Comparison of ENCODE assay signal across 8 cellular contexts in genomic region chr17:45307290-45308015, GRCh38. TPM values are rescaled to one million over a fixed set of nuclear protein-coding genes. Genes with fewer than 3 reads are reported as not detected.
DNase-seq lines count a peak whose midpoint lies in the region; ATAC-seq and TF ChIP-seq lines count a peak whose summit lies in the region.

No MANE protein-coding gene starts in this region.

- DNase-seq in GM12864 (ENCODE audit: low read depth) (peak; percentile 83), HS-5 (ENCODE audit: low read depth) (peak; percentile 74), fibroblast of lung (ENCODE audit: low read depth in 2 of 2) (peak; percentile 89 to 94), COLO668 (lab: John Stamatoyannopoulos, UW; ENCODE audit: unreplicated experiment) (no peak)
- peak; percentile 88 for DNase-seq in activated CD4-positive, alpha-beta T cell treated with anti-CD3 and anti-CD28 coated beads, Interleukin-2, amount 10 ng/mL, durations not matched to agents 24 days and 14 days

- peak overlapping the region; percentile 85 for H3K4me2 ChIP-seq in fibroblast of lung (ENCODE audit: extremely low read depth, insufficient read depth, low read length)

- no peaks in the 10 kb centered on the region for H3K9me3 ChIP-seq in fibroblast of lung (ENCODE audit: control insufficient read depth, insufficient read depth, low read depth, low read length)

- H3K9ac ChIP-seq in fibroblast of lung (ENCODE audit: insufficient read depth, low read length): peak overlapping the region; percentile 21
- H3K9ac ChIP-seq in rectal smooth muscle tissue (ENCODE audit: low read length): no peak overlapping the region

- no peaks in the 10 kb centered on the region for H3K27me3 ChIP-seq in fibroblast of lung (ENCODE audit: control insufficient read depth, insufficient read depth, low read length)
- no peaks in the 10 kb centered on the region for H3K27me3 ChIP-seq in rectal smooth muscle tissue (ENCODE audit: control insufficient read depth, insufficient read depth, low read length)

- H3K4me1 Mint-ChIP-seq in activated CD4-positive, alpha-beta T cell treated with anti-CD3 and anti-CD28 coated beads, Interleukin-2, amount 10 ng/mL, durations not matched to agents 24 days and 14 days: peaks cover 74% of the 10 kb centered on the region

- TF ChIP-seq CTCF in GM12864 (IDR thresholded peaks at IDR 0.05; ENCODE audit: low read depth, low read length, missing control alignments) (no peak), fibroblast of lung (conservative IDR thresholded peaks at IDR 0.05 in 1 of 2, IDR thresholded peaks at IDR 0.05 in 1 of 2; ENCODE audit: low read depth in 1 of 2, low read length in 2 of 2) (no peak)

- no peaks in the 10 kb centered on the region for H3K27me3 Mint-ChIP-seq in activated CD4-positive, alpha-beta T cell treated with anti-CD3 and anti-CD28 coated beads, Interleukin-2, amount 10 ng/mL, durations not matched to agents 24 days and 14 days

- intact Hi-C loops in activated CD4-positive, alpha-beta T cell treated with anti-CD3 and anti-CD28 coated beads, Interleukin-2, amount 10 ng/mL, durations not matched to agents 24 days and 14 days (cut with micrococcal nuclease): loop anchor here (1.0 to 2.0 kb wide), 2 partner anchors 46 to 147 kb away; partner anchors contain the start of gene HEXIM2

- peaks cover 45% of the 10 kb centered on the region for H3K79me2 ChIP-seq in fibroblast of lung (ENCODE audit: control insufficient read depth, insufficient read depth, low read length)

- H3K27ac Mint-ChIP-seq in activated CD4-positive, alpha-beta T cell treated with anti-CD3 and anti-CD28 coated beads, Interleukin-2, amount 10 ng/mL, durations not matched to agents 24 days and 14 days: peak overlapping the region; percentile 96

- no peaks in the 10 kb centered on the region for H4K20me1 ChIP-seq in fibroblast of lung (ENCODE audit: control insufficient read depth, extremely low read depth, insufficient read depth, low read length)

- peak overlapping the region; percentile 69 for H3K4me3 Mint-ChIP-seq in activated CD4-positive, alpha-beta T cell treated with anti-CD3 and anti-CD28 coated beads, Interleukin-2, amount 10 ng/mL, durations not matched to agents 24 days and 14 days

- peaks cover 64% of the 10 kb centered on the region for H3K36me3 Mint-ChIP-seq in activated CD4-positive, alpha-beta T cell treated with anti-CD3 and anti-CD28 coated beads, Interleukin-2, amount 10 ng/mL, durations not matched to agents 24 days and 14 days (ENCODE audit: low read depth)

- H3K36me3 ChIP-seq in fibroblast of lung (ENCODE audit: control insufficient read depth, insufficient read depth, low read length): peaks cover 4% of the 10 kb centered on the region
- peaks cover 2% of the 10 kb centered on the region for H3K36me3 ChIP-seq in rectal smooth muscle tissue (ENCODE audit: control insufficient read depth, insufficient read depth, low read length)

- H3K27ac ChIP-seq in fibroblast of lung (ENCODE audit: insufficient read depth, low read length) (peak overlapping the region; percentile 93), rectal smooth muscle tissue (ENCODE audit: low read depth, low read length) (peak overlapping the region; percentile 89)

- H3K4me1 ChIP-seq in fibroblast of lung (ENCODE audit: control insufficient read depth, extremely low read depth, insufficient read depth, low read length) (peaks cover 40% of the 10 kb centered on the region), rectal smooth muscle tissue (ENCODE audit: control insufficient read depth, insufficient read depth, low read length) (peaks cover 51% of the 10 kb centered on the region)

- H2AFZ ChIP-seq in fibroblast of lung (ENCODE audit: low read length): no peak overlapping the region

- H3K4me3 ChIP-seq in GM12864 (ENCODE audit: low read depth, low read length) (peak overlapping the region; percentile 7; the same call in 1 of the 2 replicates), fibroblast of lung (replicated peaks in 1 of 4; ENCODE audit: control extremely low read depth in 1 of 4, insufficient read depth in 1 of 4, low read depth in 3 of 4, low read length in 4 of 4) (peak overlapping the region in 1 of 4 experiments; percentile 6), rectal smooth muscle tissue (ENCODE audit: low read length) (peak overlapping the region; percentile 23)

- no peaks in the 10 kb centered on the region for H3K9me3 Mint-ChIP-seq in activated CD4-positive, alpha-beta T cell treated with anti-CD3 and anti-CD28 coated beads, Interleukin-2, amount 10 ng/mL, durations not matched to agents 24 days and 14 days

- ATAC-seq in GM18907 (IDR thresholded peaks at IDR 0.05; ENCODE audit: unreplicated experiment) (no peak), GM21423 (IDR thresholded peaks at IDR 0.05; ENCODE audit: unreplicated experiment) (no peak)

RNA-seq across cellular contexts. Expression of gene MAP3K14, which starts 9.4 kb away (rescaled TPM):
- total RNA-seq in activated CD4-positive, alpha-beta T cell treated with anti-CD3 and anti-CD28 coated beads, Interleukin-2, amount 10 ng/mL, durations not matched to agents 24 days and 14 days: 57.4 and 61.0 TPM in 2 replicates
- total RNA-seq in fibroblast of lung: 3.6 TPM in 2 replicates
- polyA plus RNA-seq in fibroblast of lung: 3.9 and 5.2 TPM in 2 replicates
- polyA plus RNA-seq in fibroblast of lung (2012): 3.8 and 5.8 TPM in 2 replicates
- polyA minus RNA-seq in fibroblast of lung (ENCODE audit: low replicate concordance): 3.6 and 6.0 TPM in 2 replicates

RNA-seq across cellular contexts. Expression of gene SPATA32, which starts 45.6 kb away (rescaled TPM):
- 0.28 and 0.40 TPM in 2 replicates for total RNA-seq in activated CD4-positive, alpha-beta T cell treated with anti-CD3 and anti-CD28 coated beads, Interleukin-2, amount 10 ng/mL, durations not matched to agents 24 days and 14 days
- total RNA-seq in fibroblast of lung: not detected in 2 replicates
- polyA plus RNA-seq in fibroblast of lung: not detected in 2 replicates
- polyA plus RNA-seq in fibroblast of lung (2012): not detected in 2 replicates
- polyA minus RNA-seq in fibroblast of lung (ENCODE audit: low replicate concordance): not detected in 2 replicates

Comparison
In these comparisons a context has a peak if more than half of its experiments do, and no peak if none do; other contexts are left out.
1. RNA of gene MAP3K14, which starts 9.4 kb away (total RNA-seq): 57.4 to 61.0 TPM in activated CD4-positive, alpha-beta T cell treated with anti-CD3 and anti-CD28 coated beads, Interleukin-2, amount 10 ng/mL, durations not matched to agents 24 days and 14 days; 3.6 TPM in fibroblast of lung; every median in the first group is over 10 times any median in the second.